ENCODE assay signal across 26 cellular contexts in genomic region chr20:31505903-31506302, GRCh38. TPM values are rescaled to one million over a fixed set of nuclear protein-coding genes. Genes with fewer than 3 reads are reported as not detected.
"Had no signal": no experiment of that assay in that cellular context is flagged by ENCODE, and none has a peak within 500 bp of the region (broad histone marks: within the 10 kb centered on the region; RNA-seq: fewer than 3 reads in every experiment).

No MANE protein-coding gene starts in this region.

- H3K9me3 ChIP-seq: adrenal gland, breast epithelium, Peyer's patch had no signal

- H3K4me1 ChIP-seq: adrenal gland, breast epithelium, Peyer's patch had no signal

- DNase-seq: activated CD4-positive, alpha-beta T cell treated with anti-CD3 and anti-CD28 coated beads for 4 hours; activated CD8-positive, alpha-beta memory T cell treated with anti-CD3 and anti-CD28 coated beads, Interleukin-2, amount 50 U/mL, for 4 hours; activated CD8-positive, alpha-beta T cell treated with anti-CD3 and anti-CD28 coated beads for 36 hours; activated naive CD4-positive, alpha-beta T cell treated with anti-CD3 and anti-CD28 coated beads, Interleukin-2, amount 50 U/mL, for 16 hours; activated naive CD8-positive, alpha-beta T cell treated with anti-CD3 and anti-CD28 coated beads, Interleukin-2, amount 10 ng/mL, durations not matched to agents 7 days and 5 days; activated T-cell treated with anti-CD3 and anti-CD28 coated beads, Interleukin-2, amount 50 U/mL, for 72 hours; adrenal gland; aorta; central memory CD4-positive, alpha-beta T cell; Kasumi-1; KBM-7; NCI-H1048; NCI-H1930; NCI-H2171 treated with DMSO at 0.1 percent for 48 hours; NCI-H345; NCI-H510A treated with DMSO at 0.1 percent for 48 hours; NCI-H69; NK-92 treated with Interleukin-12 subunit alpha and Interleukin-12 subunit beta, amount 100 ng/mL, for 24 hours; OCI-M1; Peyer's patch; SIG-M5; T-cell; T-helper 2 cell; T1000 had no signal

- H3K4me3 ChIP-seq: adrenal gland, breast epithelium, Peyer's patch had no signal

- H3K36me3 ChIP-seq: adrenal gland, breast epithelium, Peyer's patch had no signal

- H3K27ac ChIP-seq: adrenal gland, breast epithelium, Peyer's patch had no signal

- H3K27me3 ChIP-seq: adrenal gland, breast epithelium, Peyer's patch had no signal

RNA-seq across cellular contexts. Expression of gene REM1, which starts 30.8 kb away (rescaled TPM):
- total RNA-seq: activated CD8-positive, alpha-beta T cell treated with anti-CD3 and anti-CD28 coated beads for 36 hours; activated naive CD8-positive, alpha-beta T cell treated with anti-CD3 and anti-CD28 coated beads, Interleukin-2, amount 10 ng/mL, durations not matched to agents 7 days and 5 days; activated T-cell treated with anti-CD3 and anti-CD28 coated beads, Interleukin-2, amount 50 U/mL, for 72 hours; activated T-helper 2 cell treated with anti-CD3 and anti-CD28 coated beads, Interferon-gamma antibody, Interleukin-2, Interleukin-4, amounts not matched to agents 10 μg/mL and 5 μg/mL and 100 μg/mL, durations not matched to agents 14 hours and 24 hours and 36 hours; T-cell had no signal

RNA-seq across cellular contexts. Expression of gene DEFB124, which starts 31.0 kb away (rescaled TPM):
- total RNA-seq: activated CD8-positive, alpha-beta T cell treated with anti-CD3 and anti-CD28 coated beads for 36 hours; activated naive CD8-positive, alpha-beta T cell treated with anti-CD3 and anti-CD28 coated beads, Interleukin-2, amount 10 ng/mL, durations not matched to agents 7 days and 5 days; activated T-cell treated with anti-CD3 and anti-CD28 coated beads, Interleukin-2, amount 50 U/mL, for 72 hours; activated T-helper 2 cell treated with anti-CD3 and anti-CD28 coated beads, Interferon-gamma antibody, Interleukin-2, Interleukin-4, amounts not matched to agents 10 μg/mL and 5 μg/mL and 100 μg/mL, durations not matched to agents 14 hours and 24 hours and 36 hours; adrenal gland; breast epithelium; Peyer's patch; T-cell had no signal
- polyA plus RNA-seq: aorta had no signal
